ENCODE assay signal across 16 cellular contexts in genomic region chr10:58757352-58758071, GRCh38.
DNase-seq lines count a peak whose midpoint lies in the region; ATAC-seq, FAIRE-seq and TF ChIP-seq lines count a peak whose summit lies in the region.
"Had no signal": no experiment of that assay in that cellular context is flagged by ENCODE, and none has a peak within 500 bp of the region (broad histone marks: within the 10 kb centered on the region; RNA-seq: fewer than 3 reads in every experiment).

No MANE protein-coding gene starts in this region.

- H3K79me2 ChIP-seq in KMS-11 (ENCODE audit: insufficient read depth, low read depth), result no peaks in the 10 kb centered on the region

- no peak for DNase-seq in cardiac muscle cell (ENCODE audit: low read depth in 1 of 2, low spot score in 1 of 2)
- no peak for DNase-seq in left ventricle myocardium inferior
- DNase-seq in left lobe of liver (ENCODE audit: low spot score), result peak; percentile 51
- DNase-seq in urothelium cell line (ENCODE audit: low spot score), result no peak
- DNase-seq in activated CD4-positive, alpha-beta T cell treated with anti-CD3 and anti-CD28 coated beads for 1 hour, result no peak
- DNase-seq in CD1c-positive myeloid dendritic cell (ENCODE audit: extremely low spot score), result no peak
- DNase-seq: activated naive CD8-positive, alpha-beta T cell treated with anti-CD3 and anti-CD28 coated beads, Interleukin-2, amount 50 U/mL, for 24 hours; CD4-positive, alpha-beta T cell; DND-41; erythroblast; Karpas-422 had no signal

- intact Hi-C loops in left ventricle myocardium inferior (cut with micrococcal nuclease), result no loop called here

- ATAC-seq in left lobe of liver (peak; percentile 50), HG03354 (IDR thresholded peaks at IDR 0.05; ENCODE audit: poor library complexity, severe bottlenecking, unreplicated experiment) (no peak)
- ATAC-seq: activated naive CD8-positive, alpha-beta T cell treated with anti-CD3 and anti-CD28 coated beads, Interleukin-2, amount 50 U/mL, for 24 hours; natural killer cell treated with Interleukin-12 subunit alpha and Interleukin-12 subunit beta and Interleukin-15 and Interleukin-18, amount 100 ng/mL, for 72 hours had no signal

- H3K36me3 ChIP-seq in cardiac muscle cell, result no peaks in the 10 kb centered on the region
- H3K36me3 ChIP-seq in left ventricle myocardium inferior, result no peaks in the 10 kb centered on the region
- no peaks in the 10 kb centered on the region for H3K36me3 ChIP-seq in KMS-11 (ENCODE audit: insufficient read depth)
- H3K36me3 ChIP-seq: vagina had no signal

- no peak overlapping the region for H3K9ac ChIP-seq in KMS-11

- H2AFZ ChIP-seq in KMS-11 (ENCODE audit: low read depth), result no peak overlapping the region

- H3K4me1 ChIP-seq in cardiac muscle cell (ENCODE audit: low read depth) (peaks cover 16% of the 10 kb centered on the region), left ventricle myocardium inferior (no peaks in the 10 kb centered on the region), KMS-11 (ENCODE audit: low read depth, poor library complexity, severe bottlenecking) (peaks cover 39% of the 10 kb centered on the region)

- TF ChIP-seq CTCF in cardiac muscle cell (IDR thresholded peaks at IDR 0.05; ENCODE audit: low read depth, low read length) (no peak), left ventricle myocardium inferior (IDR thresholded peaks at IDR 0.05; ENCODE audit: borderline replicate concordance) (no peak), KMS-11 (conservative IDR thresholded peaks at IDR 0.05; ENCODE audit: low read depth, low read length) (no peak)

- H3K4me2 ChIP-seq in KMS-11, result peak overlapping the region; percentile 8; the same call in 1 of the 2 replicates

- peak; percentile 66 for FAIRE-seq in urothelium cell line (lab: Jason Lieb, UNC)

- H3K9me3 ChIP-seq in cardiac muscle cell (ENCODE audit: low read depth) (no peaks in the 10 kb centered on the region), left ventricle myocardium inferior (replicated peaks) (no peaks in the 10 kb centered on the region)
- H3K9me3 ChIP-seq: vagina had no signal

- H3K27me3 ChIP-seq in cardiac muscle cell (no peaks in the 10 kb centered on the region), left ventricle myocardium inferior (ENCODE audit: low read depth) (no peaks in the 10 kb centered on the region), KMS-11 (ENCODE audit: insufficient read depth, low read depth) (no peaks in the 10 kb centered on the region)
- H3K27me3 ChIP-seq: vagina had no signal

- H3K27ac ChIP-seq in cardiac muscle cell, result peak overlapping the region; percentile 53
- no peak overlapping the region for H3K27ac ChIP-seq in left ventricle myocardium inferior (replicated peaks)
- H3K27ac ChIP-seq in KMS-11, result no peak overlapping the region
- H3K27ac ChIP-seq: RWPE1, vagina had no signal

- H3K4me3 ChIP-seq in cardiac muscle cell (no peak overlapping the region), left ventricle myocardium inferior (no peak overlapping the region), KMS-11 (IDR thresholded peaks at IDR 0.05; ENCODE audit: insufficient read depth, low read depth, low read length) (no peak overlapping the region)
- H3K4me3 ChIP-seq: vagina had no signal

- no peaks in the 10 kb centered on the region for H4K20me1 ChIP-seq in KMS-11 (ENCODE audit: insufficient read depth)
